In genomic region chr1:220655509-220655908, GRCh38 we compare ENCODE assay signal across 1 cellular context.
A peak's percentile ranks its signal among the peaks of the same experiment; 100 is the strongest.
TF ChIP-seq lines count a peak whose summit lies in the region.

No MANE protein-coding gene starts in this region.

TF ChIP-seq in GM12878, 131 proteins besides CTCF, POLR2A, EP300 and RAD21 (continued from another document):
- peak; percentile 40; the same call in 1 of the 2 replicates for TF ChIP-seq DPF2 (IDR thresholded peaks at IDR 0.05)
- no peak for TF ChIP-seq SIN3A (IDR thresholded peaks at IDR 0.05; ENCODE audit: low read depth, low read length)
- TF ChIP-seq EED (IDR thresholded peaks at IDR 0.05; ENCODE audit: low read depth) = 0 out of 2 replicates have a peak, but pooled peaks have one; percentile 24
